Comparison of ENCODE assay signal across 9 cellular contexts in the genomic region with DNA sequence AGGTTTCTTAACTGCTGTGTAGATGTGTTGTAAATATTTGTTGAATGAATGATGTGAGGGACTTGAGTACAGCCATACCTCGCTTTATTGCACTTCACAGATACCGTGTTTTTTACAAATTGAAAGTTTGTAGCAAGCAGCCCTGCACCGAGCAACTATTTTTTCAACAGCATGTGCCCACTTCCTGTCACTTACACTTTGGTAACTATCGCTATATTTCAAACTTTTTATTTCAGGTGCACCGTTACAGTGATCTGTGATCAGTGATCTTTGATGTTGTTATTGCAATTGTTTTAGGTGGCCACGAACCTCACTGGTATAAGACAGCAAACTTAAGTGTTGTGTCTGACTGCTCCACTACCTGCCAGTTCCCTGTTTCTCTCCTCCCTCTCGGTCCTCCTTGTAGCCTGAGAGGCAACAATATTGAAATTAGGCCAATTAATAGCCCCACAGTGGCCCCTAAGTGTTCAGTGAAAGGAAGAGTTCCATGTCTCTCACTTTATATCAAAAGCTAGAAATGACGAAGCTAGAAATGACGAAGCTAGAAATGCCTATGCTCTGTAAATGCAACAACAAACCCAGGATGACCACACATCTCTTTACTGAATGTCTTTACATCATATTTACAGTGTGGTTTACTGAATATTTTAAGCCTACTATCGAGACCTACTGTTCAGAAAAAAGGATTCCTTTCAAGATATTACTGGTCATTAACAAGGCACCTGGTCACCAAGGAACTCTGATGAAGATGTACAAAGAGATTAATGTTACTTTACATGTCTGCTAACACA. TPM values are rescaled to one million over a fixed set of nuclear protein-coding genes. Genes with fewer than 3 reads are reported as not detected.
DNase-seq lines count a peak whose midpoint lies in the region; ATAC-seq, FAIRE-seq and TF ChIP-seq lines count a peak whose summit lies in the region.
"Had no signal": no experiment of that assay in that cellular context is flagged by ENCODE, and none has a peak within 500 bp of the region (broad histone marks: within the 10 kb centered on the region; RNA-seq: fewer than 3 reads in every experiment).

No MANE protein-coding gene starts in this region.

- DNase-seq in GM18507 (ENCODE audit: extremely low spot score, insufficient read length, low read depth) (no peak), T-cell (peak in 29 of 34 experiments; percentile 1 to 74 (median 44)), fibroblast of pulmonary artery (ENCODE audit: low read depth) (no peak), skeletal muscle cell (ENCODE audit: low read depth) (no peak), AG08396 (ENCODE audit: low spot score) (no peak), NCI-H446 treated with DMSO at 0.1 percent for 48 hours (lab: John Stamatoyannopoulos, UW) (no peak)
- DNase-seq: amniotic stem cell had no signal

- no peaks in the 10 kb centered on the region for H3K9me3 Mint-ChIP-seq in T-cell

- peak overlapping the region; percentile 95 to 98 for H3K27ac Mint-ChIP-seq in T-cell

- peaks cover 32 to 54% (median 50%) of the 10 kb centered on the region in 3 donors for H3K4me1 Mint-ChIP-seq in T-cell

- H3K27me3 Mint-ChIP-seq in T-cell = no peaks in the 10 kb centered on the region

- peak; percentile 43 to 51 (median 48) for ATAC-seq in T-cell (replicated peaks in 1 of 4)
- no peak for ATAC-seq in HG03108 (IDR thresholded peaks at IDR 0.05; ENCODE audit: unreplicated experiment)
- ATAC-seq in HG02981 (IDR thresholded peaks at IDR 0.05; ENCODE audit: unreplicated experiment) = no peak

- peak; percentile 66 for FAIRE-seq in GM18507 (lab: Jason Lieb, UNC)

- peak overlapping the region; percentile 96 to 97 (median 97) for H3K4me3 Mint-ChIP-seq in T-cell

- CTCF ChIA-PET in T-cell (lab: Charles Lee) = no interaction called here

- TF ChIP-seq CTCF in fibroblast of pulmonary artery (IDR thresholded peaks at IDR 0.05; ENCODE audit: low read length, missing control alignments) = no peak

- H3K4me3 ChIP-seq in fibroblast of pulmonary artery (replicated peaks; ENCODE audit: low read depth, low read length) = peak overlapping the region; percentile 94
- H3K4me3 ChIP-seq in skeletal muscle cell (ENCODE audit: low read depth, low read length) = peak overlapping the region; percentile 89

- POLR2A ChIA-PET in T-cell (lab: Charles Lee) = no interaction called here

- H3K36me3 Mint-ChIP-seq in T-cell = peaks cover 4% of the 10 kb centered on the region

RNA-seq across cellular contexts. Expression of gene SFI1, which starts 1.0 kb away (rescaled TPM):
- total RNA-seq in T-cell = 100 to 1,000 TPM; 284 to 383 (median 304) TPM

RNA-seq across cellular contexts. Expression of gene EIF4ENIF1, which starts 7.7 kb away (rescaled TPM):
- total RNA-seq in T-cell = 10 to 100 TPM; 25.4 to 39.0 (median 29.0) TPM

Comparison
In these comparisons a context has a peak if more than half of its experiments do, and no peak if none do; other contexts are left out.
1. DNase-seq: peak in T-cell (29 of 34); none in GM18507 (single experiment), fibroblast of pulmonary artery (single experiment), skeletal muscle cell (single experiment), AG08396 (single experiment) and NCI-H446 treated with DMSO at 0.1 percent for 48 hours (single experiment).
2. ATAC-seq: peak in T-cell (4 of 4); none in HG03108 (single experiment) and HG02981 (single experiment).